8 cellular contexts compared by ENCODE assay signal in genomic region chr6:144063744-144064401, GRCh38. TPM values are rescaled to one million over a fixed set of nuclear protein-coding genes. Genes with fewer than 3 reads are reported as not detected.
A peak's percentile ranks its signal among the peaks of the same experiment; 100 is the strongest.
DNase-seq lines count a peak whose midpoint lies in the region; ATAC-seq lines count a peak whose summit lies in the region.

No MANE protein-coding gene starts in this region.

- intact Hi-C loops in naive thymus-derived CD4-positive, alpha-beta T cell (cut with micrococcal nuclease) = loop anchor here (1.0 to 10.0 kb wide), 21 partner anchors 9 to 1917 kb away; partner anchors contain the start of genes ADAT2 (in 2 of the 2), HIVEP2 (in 2 of the 2), LTV1 (in 2 of the 2) and PEX3 (in 2 of the 2)

- peaks cover 24 to 34% (median 26%) of the 10 kb centered on the region in 3 donors for H3K4me1 Mint-ChIP-seq in CD8-positive, alpha-beta memory T cell
- H3K4me1 Mint-ChIP-seq in naive thymus-derived CD4-positive, alpha-beta T cell = peaks cover 17 to 44% (median 29%) of the 10 kb centered on the region in 7 donors
- H3K4me1 Mint-ChIP-seq in stimulated activated naive B cell treated with anti-CD40 and anti-IgM and Interleukin-4, amounts not matched to agents 10 μg/mL and 1 μg/mL and 100 μg/mL, for 72 hours = peaks cover 26 to 53% of the 10 kb centered on the region in 2 donors

- CTCF ChIA-PET in CD8-positive, alpha-beta memory T cell (lab: Charles Lee) = interaction anchor here (0.8 to 2.3 kb wide), 12 partner anchors 9 to 151 kb away, joined by 3 to 15 read pairs (median 4); partner anchors contain the start of gene SF3B5
- CTCF ChIA-PET in naive thymus-derived CD4-positive, alpha-beta T cell (lab: Charles Lee) = interaction anchor here (1.0 to 1.3 kb wide), 3 partner anchors 9 to 17 kb away, joined by 3 read pairs; no protein-coding TSS in a partner anchor

- H3K27ac Mint-ChIP-seq in CD8-positive, alpha-beta memory T cell = peak overlapping the region; percentile 82 to 99 (median 95)
- H3K27ac Mint-ChIP-seq in naive thymus-derived CD4-positive, alpha-beta T cell = peak overlapping the region; percentile 83 to 97 (median 88)
- H3K27ac Mint-ChIP-seq in stimulated activated naive B cell treated with anti-CD40 and anti-IgM and Interleukin-4, amounts not matched to agents 10 μg/mL and 1 μg/mL and 100 μg/mL, for 72 hours = peak overlapping the region; percentile 96

- H3K27me3 Mint-ChIP-seq in CD8-positive, alpha-beta memory T cell = no peaks in the 10 kb centered on the region
- H3K27me3 Mint-ChIP-seq in naive thymus-derived CD4-positive, alpha-beta T cell = peaks cover 0 to 2% (median 0%) of the 10 kb centered on the region in 5 donors
- no peaks in the 10 kb centered on the region for H3K27me3 Mint-ChIP-seq in stimulated activated naive B cell treated with anti-CD40 and anti-IgM and Interleukin-4, amounts not matched to agents 10 μg/mL and 1 μg/mL and 100 μg/mL, for 72 hours

- 0 to 1% methylated on average over 65 to 72 of the region's 72 CpGs for WGBS in esophagus, 2 donors

- H3K4me1 ChIP-seq in CD8-positive, alpha-beta memory T cell (ENCODE audit: insufficient read depth, low read length) = peaks cover 11% of the 10 kb centered on the region
- no peaks in the 10 kb centered on the region for H3K4me1 ChIP-seq in esophagus (ENCODE audit: control insufficient read depth in 2 of 2, insufficient read depth in 2 of 2, low read length in 1 of 2)
- peaks cover 0 to 12% of the 10 kb centered on the region in 2 donors for H3K4me1 ChIP-seq in naive thymus-derived CD4-positive, alpha-beta T cell (ENCODE audit: control insufficient read depth in 2 of 2, insufficient read depth in 2 of 2, low read length in 2 of 2)

- peak overlapping the region; percentile 88 for H3K4me3 ChIP-seq in CD8-positive, alpha-beta memory T cell (ENCODE audit: low read length)
- peak overlapping the region; percentile 71 to 86 for H3K4me3 ChIP-seq in esophagus (ENCODE audit: low read depth in 1 of 2, low read length in 2 of 2)
- peak overlapping the region; percentile 56 for H3K4me3 ChIP-seq in naive thymus-derived CD4-positive, alpha-beta T cell (ENCODE audit: low read length)

- DNase-seq in CD8-positive, alpha-beta memory T cell = peak; percentile 88 to 94 (median 90)
- peak; percentile 95 for DNase-seq in NOMO-1 treated with dmso at 0.1 percent for 144 hours (lab: John Stamatoyannopoulos, UW; ENCODE audit: unreplicated experiment)
- DNase-seq in activated CD8-positive, alpha-beta memory T cell treated with anti-CD3 and anti-CD28 coated beads, Interleukin-2, amount 50 U/mL, for 4 hours = peak; percentile 92
- DNase-seq in naive thymus-derived CD4-positive, alpha-beta T cell = peak; percentile 84 to 91 (median 88)
- peak; percentile 91 for DNase-seq in stimulated activated naive B cell treated with anti-CD40 and anti-IgM and Interleukin-4, amounts not matched to agents 10 μg/mL and 1 μg/mL and 100 μg/mL, for 72 hours

- POLR2A ChIA-PET in CD8-positive, alpha-beta memory T cell (lab: Charles Lee) = interaction anchor here (0.6 to 3.0 kb wide), 11 partner anchors 9 to 1671 kb away, joined by 3 to 45 read pairs (median 3); partner anchors contain the start of genes EPM2A, LTV1, PLAGL1 and SF3B5
- POLR2A ChIA-PET in naive thymus-derived CD4-positive, alpha-beta T cell (lab: Charles Lee) = interaction anchor here (0.6 to 3.5 kb wide), 12 partner anchors 9 to 278 kb away, joined by 3 to 69 read pairs (median 4); partner anchors contain the start of genes SF3B5 and STX11

- no peaks in the 10 kb centered on the region for H3K9me3 ChIP-seq in CD8-positive, alpha-beta memory T cell (ENCODE audit: low read length)
- H3K9me3 ChIP-seq in esophagus (ENCODE audit: control insufficient read depth in 2 of 2, insufficient read depth in 1 of 2, low read depth in 1 of 2, low read length in 1 of 2) = no peaks in the 10 kb centered on the region
- no peaks in the 10 kb centered on the region for H3K9me3 ChIP-seq in naive thymus-derived CD4-positive, alpha-beta T cell (ENCODE audit: control insufficient read depth in 2 of 3, low read length in 3 of 3)

- peak; percentile 77 for ATAC-seq in GM19395 (IDR thresholded peaks at IDR 0.05; ENCODE audit: unreplicated experiment)
- ATAC-seq in HG03520 (IDR thresholded peaks at IDR 0.05; ENCODE audit: unreplicated experiment) = peak; percentile 81
- peak; percentile 96 for ATAC-seq in naive thymus-derived CD4-positive, alpha-beta T cell
- peak; percentile 91 to 93 for ATAC-seq in stimulated activated naive B cell treated with anti-CD40 and anti-IgM and Interleukin-4, amounts not matched to agents 10 μg/mL and 1 μg/mL and 100 μg/mL, for 72 hours (replicated peaks)

- H3K9me3 Mint-ChIP-seq in CD8-positive, alpha-beta memory T cell = no peaks in the 10 kb centered on the region
- H3K9me3 Mint-ChIP-seq in naive thymus-derived CD4-positive, alpha-beta T cell = peaks cover 0 to 2% (median 0%) of the 10 kb centered on the region in 11 donors
- peaks cover 0 to 3% of the 10 kb centered on the region in 2 donors for H3K9me3 Mint-ChIP-seq in stimulated activated naive B cell treated with anti-CD40 and anti-IgM and Interleukin-4, amounts not matched to agents 10 μg/mL and 1 μg/mL and 100 μg/mL, for 72 hours

- H3K36me3 Mint-ChIP-seq in CD8-positive, alpha-beta memory T cell = peaks cover 0 to 6% (median 0%) of the 10 kb centered on the region in 3 donors
- peaks cover 0 to 9% (median 0%) of the 10 kb centered on the region in 5 donors for H3K36me3 Mint-ChIP-seq in naive thymus-derived CD4-positive, alpha-beta T cell
- H3K36me3 Mint-ChIP-seq in stimulated activated naive B cell treated with anti-CD40 and anti-IgM and Interleukin-4, amounts not matched to agents 10 μg/mL and 1 μg/mL and 100 μg/mL, for 72 hours = peaks cover 6 to 12% of the 10 kb centered on the region in 2 donors

- no peaks in the 10 kb centered on the region for H3K27me3 ChIP-seq in CD8-positive, alpha-beta memory T cell (ENCODE audit: insufficient read depth, low read length, poor library complexity, severe bottlenecking)
- no peaks in the 10 kb centered on the region for H3K27me3 ChIP-seq in esophagus (ENCODE audit: control insufficient read depth in 1 of 2, insufficient read depth in 2 of 2, low read length in 2 of 2)
- no peaks in the 10 kb centered on the region for H3K27me3 ChIP-seq in naive thymus-derived CD4-positive, alpha-beta T cell (ENCODE audit: control insufficient read depth in 2 of 2, insufficient read depth in 2 of 2, low read length in 2 of 2)

- H3K36me3 ChIP-seq in CD8-positive, alpha-beta memory T cell (ENCODE audit: insufficient read depth, low read length) = no peaks in the 10 kb centered on the region
- no peaks in the 10 kb centered on the region for H3K36me3 ChIP-seq in esophagus (ENCODE audit: control insufficient read depth in 2 of 2, insufficient read depth in 2 of 2, low read length in 1 of 2)
- H3K36me3 ChIP-seq in naive thymus-derived CD4-positive, alpha-beta T cell (ENCODE audit: control insufficient read depth in 2 of 3, insufficient read depth in 3 of 3, low read length in 3 of 3) = no peaks in the 10 kb centered on the region

- peak overlapping the region; percentile 82 for H3K27ac ChIP-seq in CD8-positive, alpha-beta memory T cell (ENCODE audit: low read depth, low read length)
- H3K27ac ChIP-seq in esophagus (ENCODE audit: low read depth in 2 of 2, low read length in 1 of 2) = peak overlapping the region; percentile 65
- H3K27ac ChIP-seq in naive thymus-derived CD4-positive, alpha-beta T cell (ENCODE audit: low read depth, low read length) = peak overlapping the region; percentile 85

- peak overlapping the region; percentile 84 to 97 (median 90) for H3K4me3 Mint-ChIP-seq in CD8-positive, alpha-beta memory T cell
- H3K4me3 Mint-ChIP-seq in naive thymus-derived CD4-positive, alpha-beta T cell = peak overlapping the region; percentile 87 to 94 (median 91)
- peak overlapping the region; percentile 94 to 98 for H3K4me3 Mint-ChIP-seq in stimulated activated naive B cell treated with anti-CD40 and anti-IgM and Interleukin-4, amounts not matched to agents 10 μg/mL and 1 μg/mL and 100 μg/mL, for 72 hours

RNA-seq across cellular contexts. Expression of gene SF3B5, which starts 31.5 kb away (rescaled TPM):
- 100 to 1,000 TPM; 265 TPM for total RNA-seq in CD8-positive, alpha-beta memory T cell
- polyA plus RNA-seq in CD8-positive, alpha-beta memory T cell = 390 TPM
- 100 to 1,000 TPM in 1 of 2 donors, 10 to 100 TPM in 1; 65.5 to 206 TPM for polyA plus RNA-seq in esophagus
- total RNA-seq in naive thymus-derived CD4-positive, alpha-beta T cell = 100 to 1,000 TPM in 3 of 5 experiments, 10 to 100 TPM in 2; 89.2 to 155 (median 122) TPM
- polyA plus RNA-seq in naive thymus-derived CD4-positive, alpha-beta T cell = 100 to 1,000 TPM; 346 to 444 TPM

RNA-seq across cellular contexts. Expression of gene PLAGL1, which starts 55.8 kb away (rescaled TPM):
- 10 to 100 TPM; 17.8 to 18.8 TPM for total RNA-seq in CD8-positive, alpha-beta memory T cell
- 2.3 TPM for polyA plus RNA-seq in CD8-positive, alpha-beta memory T cell
- polyA plus RNA-seq in esophagus = 10 to 100 TPM; 18.7 to 21.0 TPM
- total RNA-seq in naive thymus-derived CD4-positive, alpha-beta T cell = 10 to 100 TPM in 1 of 5 experiments, 1 to 10 TPM in 4; 4.0 to 11.2 (median 4.5) TPM
- polyA plus RNA-seq in naive thymus-derived CD4-positive, alpha-beta T cell = 1 to 10 TPM in 1 of 2 donors, under 1 TPM in 1; 0.94 to 2.0 TPM

Comparison
In these comparisons a context has a peak if more than half of its experiments do, and no peak if none do; other contexts are left out.
1. Peak in every context shown above with its lines: DNase-seq, ATAC-seq, H3K4me3 ChIP-seq and H3K27ac ChIP-seq.